In genomic region chr7:41339913-41340676, GRCh38 we compare ENCODE assay signal across 28 cellular contexts.
"Had no signal": no experiment of that assay in that cellular context is flagged by ENCODE, and none has a peak within 500 bp of the region (broad histone marks: within the 10 kb centered on the region; RNA-seq: fewer than 3 reads in every experiment).

No MANE protein-coding gene starts in this region.

- H3K36me3 Mint-ChIP-seq: activated naive CD4-positive, alpha-beta T cell treated with anti-CD3 and anti-CD28 coated beads, Interleukin-2, amount 50 U/mL, for 24 hours; WTC11 had no signal

- H3K4me1 ChIP-seq: breast epithelium, Peyer's patch, SJCRH30 had no signal

- H3K9me3 ChIP-seq: breast epithelium, MG63, Peyer's patch, SJCRH30 had no signal

- H3K4me1 Mint-ChIP-seq: activated naive CD4-positive, alpha-beta T cell treated with anti-CD3 and anti-CD28 coated beads, Interleukin-2, amount 50 U/mL, for 24 hours; WTC11 had no signal

- H3K27ac Mint-ChIP-seq: activated CD8-positive, alpha-beta T cell treated with anti-CD3 and anti-CD28 coated beads, Interleukin-2, amount 10 ng/mL, durations not matched to agents 7 days and 5 days; activated naive CD4-positive, alpha-beta T cell treated with anti-CD3 and anti-CD28 coated beads, Interleukin-2, amount 50 U/mL, for 24 hours; T-helper 1 cell treated with Interleukin-12 subunit alpha and Interleukin-12 subunit beta and Interleukin-4 antibody, amounts not matched to agents 30 μg/mL and 1 μg/mL, for 36 hours; WTC11 had no signal

- DNase-seq: activated CD4-positive, alpha-beta T cell treated with anti-CD3 and anti-CD28 coated beads for 48 hours; activated CD4-positive, alpha-beta T cell treated with anti-CD3 and anti-CD28 coated beads, Interleukin-2, amount 50 U/mL, for 4 hours; activated CD4-positive, CD25-positive, alpha-beta regulatory T cell treated with anti-CD3 and anti-CD28 coated beads, Interleukin-2, amount 50 U/mL, for 72 hours; activated CD8-positive, alpha-beta memory T cell treated with anti-CD3 and anti-CD28 coated beads, Interleukin-2, amount 50 U/mL, for 48 hours; activated CD8-positive, alpha-beta T cell treated with anti-CD3 and anti-CD28 coated beads, Interleukin-2, amount 10 ng/mL, durations not matched to agents 7 days and 5 days; activated T-cell treated with anti-CD3 and anti-CD28 coated beads, Interleukin-2, amount 50 U/mL, for 1 hour; aorta; MG63; MV-4-11; NCI-H1092 treated with DMSO at 0.1 percent for 48 hours; NCI-H1417 treated with DMSO at 0.1 percent for 48 hours; NCI-H1694; NCI-H2029; NCI-H2107; NCI-H345; NCI-H510A; NCI-H526 treated with DMSO at 0.1 percent for 48 hours; NCI-H82; OCI-M1; Peyer's patch; Right ventricle myocardium superior; SJCRH30 had no signal

- ATAC-seq: activated CD8-positive, alpha-beta T cell treated with anti-CD3 and anti-CD28 coated beads, Interleukin-2, amount 10 ng/mL, durations not matched to agents 7 days and 5 days; SK-N-SH treated with all-trans-retinoic acid at 6 μM for 48 hours; WTC11 had no signal

- H3K27ac ChIP-seq: breast epithelium, Peyer's patch, RWPE1, SJCRH30 had no signal

- H3K27me3 ChIP-seq: breast epithelium, MG63, Peyer's patch had no signal

- H3K36me3 ChIP-seq: breast epithelium, MG63, Peyer's patch, SJCRH30 had no signal

- H3K4me3 ChIP-seq: breast epithelium, MG63, Peyer's patch, SJCRH30 had no signal

- H3K4me3 Mint-ChIP-seq: activated CD8-positive, alpha-beta T cell treated with anti-CD3 and anti-CD28 coated beads, Interleukin-2, amount 10 ng/mL, durations not matched to agents 7 days and 5 days; activated naive CD4-positive, alpha-beta T cell treated with anti-CD3 and anti-CD28 coated beads, Interleukin-2, amount 50 U/mL, for 24 hours; T-helper 1 cell treated with Interleukin-12 subunit alpha and Interleukin-12 subunit beta and Interleukin-4 antibody, amounts not matched to agents 30 μg/mL and 1 μg/mL, for 36 hours; WTC11 had no signal

- H3K27me3 Mint-ChIP-seq: activated naive CD4-positive, alpha-beta T cell treated with anti-CD3 and anti-CD28 coated beads, Interleukin-2, amount 50 U/mL, for 24 hours had no signal
